17 cellular contexts compared by ENCODE assay signal in genomic region chrX:63434665-63435064, GRCh38.
DNase-seq lines count a peak whose midpoint lies in the region; ATAC-seq, FAIRE-seq and TF ChIP-seq lines count a peak whose summit lies in the region.
"Had no signal": no experiment of that assay in that cellular context is flagged by ENCODE, and none has a peak within 500 bp of the region (broad histone marks: within the 10 kb centered on the region; RNA-seq: fewer than 3 reads in every experiment).

No MANE protein-coding gene starts in this region.

- H3K27ac Mint-ChIP-seq in T-cell, result no peak overlapping the region
- H3K27ac Mint-ChIP-seq: HFFc6 had no signal

- DNase-seq in SK-N-SH, result no peak
- DNase-seq in K562 (ENCODE audit: extremely low read depth in 1 of 4, low spot score in 3 of 4), result peak; percentile 21 to 85 (median 52)
- DNase-seq in iPS-NIHi7 (ENCODE audit: extremely low spot score), result peak; percentile 39
- DNase-seq in C1 segment of cervical spinal cord (lab: John Stamatoyannopoulos, UW), result no peak
- no peak for DNase-seq in T-cell
- no peak for DNase-seq in H7
- DNase-seq: activated CD4-positive, alpha-beta T cell treated with anti-CD3 and anti-CD28 coated beads, Interleukin-2, amount 50 U/mL, for 4 hours; activated naive CD4-positive, alpha-beta T cell; DMS153; HFFc6; KG1; NCI-H2081 treated with DMSO at 0.1 percent for 48 hours had no signal

- no TSS peak for BruUV-seq in K562 (replicated peaks; lab: Mats Ljungman, UMichigan)

- H3F3A ChIP-seq in SK-N-SH (replicated peaks; ENCODE audit: insufficient read depth), result no peaks in the 10 kb centered on the region

- no peak for ATAC-seq in SK-N-SH treated with all-trans-retinoic acid at 6 μM for 48 hours
- ATAC-seq in K562, result peak; percentile 96
- ATAC-seq in GM21447 (IDR thresholded peaks at IDR 0.05; ENCODE audit: unreplicated experiment), result no peak
- ATAC-seq in T-cell (replicated peaks in 1 of 4), result no peak
- ATAC-seq: GM12878 had no signal

- no peaks in the 10 kb centered on the region for H3K9me2 ChIP-seq in SK-N-SH

- WGBS in SK-N-SH (ENCODE audit: low lambda C conversion rate), result 60% methylated on average over 6 of the region's 6 CpGs
- 8% methylated on average over 6 of the region's 6 CpGs for WGBS in K562 (ENCODE audit: insufficient coverage, low coverage, missing lambda C conversion rate)

- H3K27me3 Mint-ChIP-seq in T-cell, result peaks cover 0 to 11% of the 10 kb centered on the region in 2 donors

- no peak for TF ChIP-seq POLR2A in K562 (conservative IDR thresholded peaks at IDR 0.05)

- in situ Hi-C loops in K562 (cut with MboI), result no loop called here

- TF ChIP-seq RAD21 in SK-N-SH (IDR thresholded peaks at IDR 0.05; ENCODE audit: low read length) (no peak), K562 (CRISPR knock-in tag; conservative IDR thresholded peaks at IDR 0.05 in 1 of 2, IDR thresholded peaks at IDR 0.05 in 1 of 2) (no peak; a peak in 1 of 4 replicates)

- H3K4me1 ChIP-seq in SK-N-SH (ENCODE audit: control insufficient read depth in 1 of 2, insufficient read depth in 2 of 2, low read depth in 1 of 2, low read length in 1 of 2), result no peaks in the 10 kb centered on the region; a peak in 1 of 4 replicates
- peaks cover 0 to 6% of the 10 kb centered on the region in 2 experiments; a peak in 3 of 5 replicates for H3K4me1 ChIP-seq in K562 (replicated peaks in 1 of 2; ENCODE audit: control insufficient read depth in 2 of 2, insufficient read depth in 2 of 2, low read length in 2 of 2)

- CTCF ChIA-PET in SK-N-SH (lab: Yijun Ruan, JAX) (no interaction called here), K562 (lab: Yijun Ruan, JAX; ENCODE audit: low intra/inter-chr PET ratio) (no interaction called here), T-cell (lab: Charles Lee) (no interaction called here)

- POLR2A ChIA-PET in SK-N-SH (lab: Yijun Ruan, JAX) (no interaction called here), K562 (lab: Yijun Ruan, JAX) (interaction anchor here (1.1 to 1.4 kb wide), 2 partner anchors 9 to 29 kb away, joined by 3 read pairs; no protein-coding TSS in a partner anchor), T-cell (lab: Charles Lee) (no interaction called here)

- H3K9me1 ChIP-seq in K562 (ENCODE audit: control insufficient read depth, insufficient read depth, low read length), result no peaks in the 10 kb centered on the region

- H3K27ac ChIP-seq in SK-N-SH (ENCODE audit: low read depth in 2 of 2, low read length in 1 of 2) (no peak overlapping the region), K562 (ENCODE audit: extremely low read depth, low read depth, low read length) (peak overlapping the region; percentile 60)
- H3K27ac ChIP-seq: thoracic aorta had no signal

- H3K36me3 Mint-ChIP-seq in T-cell, result peaks cover 32% of the 10 kb centered on the region

- no peaks in the 10 kb centered on the region for H4K20me1 ChIP-seq in SK-N-SH (ENCODE audit: insufficient read depth)
- H4K20me1 ChIP-seq in K562 (replicated peaks; ENCODE audit: control insufficient read depth, insufficient read depth, low read length), result no peaks in the 10 kb centered on the region

- H3K79me2 ChIP-seq in SK-N-SH (ENCODE audit: insufficient read depth) (no peaks in the 10 kb centered on the region; the same call in 1 of the 2 replicates), K562 (ENCODE audit: control insufficient read depth, insufficient read depth, low read length) (no peaks in the 10 kb centered on the region)

- H3K9me3 ChIP-seq in SK-N-SH, result no peaks in the 10 kb centered on the region
- no peaks in the 10 kb centered on the region for H3K9me3 ChIP-seq in K562 (replicated peaks; ENCODE audit: control insufficient read depth, insufficient read depth, low read depth, low read length)
- H3K9me3 ChIP-seq: thoracic aorta had no signal

- H3K9me3 Mint-ChIP-seq in T-cell, result peaks cover 0 to 8% (median under 1%) of the 10 kb centered on the region in 3 donors
- H3K9me3 Mint-ChIP-seq: HFFc6 had no signal

- intact Hi-C loops in K562 (cut with micrococcal nuclease), result loop anchor here (10.0 kb wide), 1 partner anchor 70 kb away; no protein-coding TSS in a partner anchor

- no peaks in the 10 kb centered on the region for H3K27me3 ChIP-seq in SK-N-SH (ENCODE audit: insufficient read depth)
- no peaks in the 10 kb centered on the region for H3K27me3 ChIP-seq in K562 (ENCODE audit: control insufficient read depth in 2 of 2, insufficient read depth in 2 of 2, low read length in 2 of 2)
- no peaks in the 10 kb centered on the region for H3K27me3 ChIP-seq in H7 (ENCODE audit: control insufficient read depth, insufficient read depth, low read length)

- H3K4me3 ChIP-seq in SK-N-SH (ENCODE audit: low read depth in 2 of 2, low read length in 1 of 2) (no peak overlapping the region), K562 (no peak overlapping the region), H7 (ENCODE audit: insufficient read depth, low read depth, low read length) (no peak overlapping the region)
- H3K4me3 ChIP-seq: GM12878, thoracic aorta had no signal

- H3K4me2 ChIP-seq in SK-N-SH (no peak overlapping the region), K562 (ENCODE audit: insufficient read depth, low read length) (peak overlapping the region; percentile 46; the same call in 1 of the 2 replicates)

- FAIRE-seq in K562 (lab: Jason Lieb, UNC), result peak; percentile 84
- FAIRE-seq: GM12878 had no signal

- TF ChIP-seq EP300 in SK-N-SH (IDR thresholded peaks at IDR 0.05; ENCODE audit: borderline replicate concordance in 1 of 2, low read depth in 1 of 2, low read length in 1 of 2) (no peak), K562 (IDR thresholded peaks at IDR 0.05; ENCODE audit: low read length) (peak; percentile 74)

- H2AFZ ChIP-seq in SK-N-SH (ENCODE audit: low read depth) (no peak overlapping the region), K562 (ENCODE audit: low read depth, low read length) (0 out of 2 replicates have a peak overlapping the region, but pooled peaks have one; percentile 38)

- H3K4me1 Mint-ChIP-seq in T-cell, result no peaks in the 10 kb centered on the region
- H3K4me1 Mint-ChIP-seq: neural crest cell had no signal

- no peak overlapping the region for H3K4me3 Mint-ChIP-seq in T-cell
- H3K4me3 Mint-ChIP-seq: HFFc6, neural crest cell had no signal

- no peak for TF ChIP-seq CTCF in SK-N-SH (IDR thresholded peaks at IDR 0.05)
- TF ChIP-seq CTCF in K562 (IDR thresholded peaks at IDR 0.05 in 2 of 3, conservative IDR thresholded peaks at IDR 0.05 in 1 of 3; ENCODE audit: insufficient read depth in 2 of 3, low read depth in 1 of 3, low read length in 3 of 3), result 0 out of 6 replicates have a peak, but pooled peaks of 1 of the 3 experiments have one; percentile 14

- H3K9ac ChIP-seq in SK-N-SH (no peak overlapping the region), K562 (ENCODE audit: insufficient read depth in 1 of 2, low read depth in 2 of 2, low read length in 2 of 2) (no peak overlapping the region; a peak in 1 of 4 replicates)

- H3K36me3 ChIP-seq in SK-N-SH (replicated peaks in 1 of 2; ENCODE audit: control insufficient read depth in 1 of 2, insufficient read depth in 2 of 2, low read length in 1 of 2) (no peaks in the 10 kb centered on the region), K562 (ENCODE audit: control insufficient read depth, insufficient read depth, low read length) (no peaks in the 10 kb centered on the region), H7 (replicated peaks; ENCODE audit: control insufficient read depth, insufficient read depth, low read length) (no peaks in the 10 kb centered on the region)
- H3K36me3 ChIP-seq: thoracic aorta had no signal

TF ChIP-seq in SK-N-SH, 30 proteins besides CTCF, POLR2A, EP300 and RAD21:
- TF ChIP-seq RCOR1 (IDR thresholded peaks at IDR 0.05; ENCODE audit: low read length) (no peak), PBX3 (IDR thresholded peaks at IDR 0.05) (peak; percentile 30; the same call in 1 of the 2 replicates), YY1 (IDR thresholded peaks at IDR 0.05; ENCODE audit: low read depth) (peak; percentile 39; the same call in 1 of the 2 replicates)

TF ChIP-seq in SK-N-SH treated with all-trans-retinoic acid at 6 μM for 48 hours, 23 proteins besides CTCF, POLR2A, EP300 and RAD21 (continues in another document):
- TF ChIP-seq CSRNP3 (CRISPR knock-in tag; IDR thresholded peaks at IDR 0.05), result no peak
- no peak for TF ChIP-seq ARNTL (CRISPR knock-in tag; IDR thresholded peaks at IDR 0.05; ENCODE audit: borderline replicate concordance, low read depth)
- no peak for TF ChIP-seq RARB (CRISPR knock-in tag; IDR thresholded peaks at IDR 0.05)
- TF ChIP-seq ZNF565 (CRISPR knock-in tag; conservative IDR thresholded peaks at IDR 0.05; ENCODE audit: low read depth), result no peak

TF ChIP-seq in K562, 482 proteins besides CTCF, POLR2A, EP300 and RAD21 (continues in another document):
- TF ChIP-seq MTA2 (IDR thresholded peaks at IDR 0.05; ENCODE audit: low read depth) (peak; percentile 53), SRF (CRISPR knock-in tag; IDR thresholded peaks at IDR 0.05) (no peak), MYC (IDR thresholded peaks at IDR 0.05; ENCODE audit: low read depth, low read length) (no peak), MYC (CRISPR knock-in tag; IDR thresholded peaks at IDR 0.05; ENCODE audit: borderline replicate concordance, low read depth) (no peak), CCAR2 (IDR thresholded peaks at IDR 0.05; ENCODE audit: low read depth, low read length) (no peak), CCNT2 (IDR thresholded peaks at IDR 0.05; ENCODE audit: borderline replicate concordance, extremely low read depth, insufficient read length, low read depth, low read length) (peak; percentile 37), ZNF449 (CRISPR knock-in tag; IDR thresholded peaks at IDR 0.05) (peak; percentile 76; the same call in 1 of the 2 replicates), FOXM1 (IDR thresholded peaks at IDR 0.05; ENCODE audit: low read depth) (peak; percentile 35; the same call in 1 of the 2 replicates), FOXM1 (CRISPR knock-in tag; IDR thresholded peaks at IDR 0.05; ENCODE audit: low read depth) (no peak), ZNF444 (CRISPR knock-in tag; IDR thresholded peaks at IDR 0.05) (peak; percentile 63; the same call in 1 of the 2 replicates), CBFA2T2 (conservative IDR thresholded peaks at IDR 0.05) (peak; percentile 69), TEAD2 (tag; IDR thresholded peaks at IDR 0.05) (peak; percentile 82), ZNF586 (CRISPR knock-in tag; conservative IDR thresholded peaks at IDR 0.05) (0 out of 2 replicates have a peak, but pooled peaks have one; percentile 47)

Comparison
In these comparisons a context has a peak if more than half of its experiments do, and no peak if none do; other contexts are left out.
1. DNase-seq: peak in K562 (4 of 4) and iPS-NIHi7 (single experiment); none in SK-N-SH (single experiment), C1 segment of cervical spinal cord (0 of 14), T-cell (0 of 34) and H7 (single experiment).
2. Of the 27 proteins assayed by ChIP-seq in both K562 and SK-N-SH: peak only in K562: EP300, GABPA, NFIC and POLR2AphosphoS5; only in SK-N-SH: none; in both: YY1; in neither: 18; mixed calls (peak in some experiments, not most) for 4.